17 cellular contexts compared by ENCODE assay signal in the genomic region with DNA sequence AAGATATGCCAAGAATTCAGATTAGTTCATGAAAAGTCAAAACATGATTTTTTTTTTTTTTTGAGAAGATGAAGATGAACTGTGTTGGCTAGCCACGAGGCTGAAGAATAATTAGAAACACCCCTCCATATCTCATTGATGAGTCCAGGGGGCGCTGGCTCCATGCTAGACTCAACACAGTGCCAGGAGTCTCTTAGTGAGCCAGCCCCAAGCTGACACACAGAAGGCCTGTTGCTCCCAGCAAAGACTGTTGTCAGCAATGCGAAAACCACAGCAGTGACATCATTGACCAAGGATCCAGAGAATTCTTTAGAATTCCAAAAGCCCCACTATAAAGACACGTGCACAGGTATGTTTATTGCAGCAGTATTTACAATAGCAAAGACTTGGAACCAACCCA.
DNase-seq lines count a peak whose midpoint lies in the region; ATAC-seq, FAIRE-seq and TF ChIP-seq lines count a peak whose summit lies in the region.
"Had no signal": no experiment of that assay in that cellular context is flagged by ENCODE, and none has a peak within 500 bp of the region (broad histone marks: within the 10 kb centered on the region; RNA-seq: fewer than 3 reads in every experiment).

No MANE protein-coding gene starts in this region.

- FAIRE-seq in keratinocyte (lab: Jason Lieb, UNC), result no peak

- H3K27ac ChIP-seq in keratinocyte (ENCODE audit: control insufficient read depth, insufficient read depth, low read length), result no peak overlapping the region
- H3K27ac ChIP-seq: dorsolateral prefrontal cortex, gastrocnemius medialis, sigmoid colon had no signal

- H3K4me1 Mint-ChIP-seq in T-helper 17 cell, result no peaks in the 10 kb centered on the region
- H3K4me1 Mint-ChIP-seq: activated B cell treated with CpG ODN at 0.5 μM for 24 hours had no signal

- ATAC-seq in T-helper 17 cell, result no peak
- ATAC-seq: gastrocnemius medialis; natural killer cell treated with Interleukin-12 subunit alpha and Interleukin-12 subunit beta and Interleukin-15 and Interleukin-18, amount 100 ng/mL, for 72 hours had no signal

- peaks cover 7% of the 10 kb centered on the region for H3K27me3 ChIP-seq in keratinocyte (ENCODE audit: control insufficient read depth, extremely low read depth, insufficient read depth, low read length)
- H3K27me3 ChIP-seq in H7 (ENCODE audit: control insufficient read depth, insufficient read depth, low read length), result no peaks in the 10 kb centered on the region
- H3K27me3 ChIP-seq: gastrocnemius medialis had no signal

- H3K9me1 ChIP-seq in keratinocyte (ENCODE audit: control insufficient read depth, extremely low read depth, insufficient read depth, low read length), result no peaks in the 10 kb centered on the region

- no peaks in the 10 kb centered on the region for H3K79me2 ChIP-seq in keratinocyte (ENCODE audit: control insufficient read depth, insufficient read depth, low read length)

- H3K9ac ChIP-seq in keratinocyte (ENCODE audit: control insufficient read depth, extremely low read depth, insufficient read depth, low read length), result no peak overlapping the region

- peak in 2 of 3 experiments; percentile 9 to 34 for TF ChIP-seq CTCF in keratinocyte (optimal IDR thresholded peaks at IDR 0.05 in 1 of 3, IDR thresholded peaks at IDR 0.05 in 1 of 3, conservative IDR thresholded peaks at IDR 0.05 in 1 of 3; ENCODE audit: extremely low read depth in 1 of 3, insufficient read depth in 2 of 3, low read length in 3 of 3)

- H4K20me1 ChIP-seq in keratinocyte (ENCODE audit: control insufficient read depth, extremely low read depth, insufficient read depth, low read length), result no peaks in the 10 kb centered on the region

- H2AFZ ChIP-seq in keratinocyte (ENCODE audit: control insufficient read depth, low read length), result no peak overlapping the region

- DNase-seq in EH (ENCODE audit: low read depth), result peak; percentile 57
- peak; percentile 9 for DNase-seq in HT-29 (ENCODE audit: low spot score)
- DNase-seq in SK-MEL-5 (ENCODE audit: low read depth, low spot score), result peak; percentile 58
- no peak for DNase-seq in keratinocyte (ENCODE audit: low read depth, low spot score)
- no peak for DNase-seq in H7
- DNase-seq in HPDE6-E6E7 (ENCODE audit: extremely low spot score), result no peak
- DNase-seq in SHP77 (lab: John Stamatoyannopoulos, UW), result no peak
- no peak for DNase-seq in T-helper 17 cell
- DNase-seq: activated B cell treated with CpG ODN at 0.5 μM for 24 hours; CD4-positive, alpha-beta T cell; dorsolateral prefrontal cortex; gastrocnemius medialis; Kasumi-1; SHP77 treated with DMSO at 0.1 percent for 48 hours; sigmoid colon had no signal

- H3K36me3 ChIP-seq in keratinocyte (ENCODE audit: control insufficient read depth in 2 of 2, extremely low read depth in 1 of 2, insufficient read depth in 2 of 2, low read length in 2 of 2), result no peaks in the 10 kb centered on the region
- no peaks in the 10 kb centered on the region for H3K36me3 ChIP-seq in H7 (replicated peaks; ENCODE audit: control insufficient read depth, insufficient read depth, low read length)
- H3K36me3 ChIP-seq: gastrocnemius medialis, HAP-1, sigmoid colon had no signal

- H3K4me3 Mint-ChIP-seq in T-helper 17 cell, result no peak overlapping the region
- H3K4me3 Mint-ChIP-seq: activated B cell treated with CpG ODN at 0.5 μM for 24 hours; CD4-positive, alpha-beta T cell; natural killer cell treated with Interleukin-12 subunit alpha and Interleukin-12 subunit beta and Interleukin-15 and Interleukin-18, amount 100 ng/mL, for 72 hours had no signal

- peaks cover 3% of the 10 kb centered on the region for H3K36me3 Mint-ChIP-seq in T-helper 17 cell (ENCODE audit: low read depth)
- H3K36me3 Mint-ChIP-seq: natural killer cell treated with Interleukin-12 subunit alpha and Interleukin-12 subunit beta and Interleukin-15 and Interleukin-18, amount 100 ng/mL, for 72 hours had no signal

- in situ Hi-C loops in SK-MEL-5 (cut with HindIII; ENCODE audit: low pct_unique_long_range_greater_than_20kb, low sequenced_read_pairs), result no loop called here

- peaks cover 60% of the 10 kb centered on the region for H3K27me3 Mint-ChIP-seq in T-helper 17 cell

- H3K9me3 ChIP-seq in keratinocyte (ENCODE audit: control insufficient read depth, low read depth, low read length), result no peaks in the 10 kb centered on the region
- H3K9me3 ChIP-seq in T-helper 17 cell (ENCODE audit: control insufficient read depth, low read length, poor library complexity, severe bottlenecking), result no peaks in the 10 kb centered on the region
- H3K9me3 ChIP-seq: gastrocnemius medialis, HAP-1, sigmoid colon had no signal

- no peak overlapping the region for H3K4me3 ChIP-seq in keratinocyte (ENCODE audit: control insufficient read depth in 2 of 3, extremely low read depth in 1 of 3, insufficient read depth in 2 of 3, low read depth in 1 of 3, low read length in 3 of 3)
- no peak overlapping the region for H3K4me3 ChIP-seq in H7 (ENCODE audit: insufficient read depth, low read depth, low read length)
- H3K4me3 ChIP-seq: dorsolateral prefrontal cortex, gastrocnemius medialis, HAP-1, sigmoid colon had no signal

- dilution Hi-C loops in keratinocyte (cut with MboI; ENCODE audit: extremely low pct_ligation_motif_present, low sequenced_read_pairs), result no loop called here

- H3K27ac Mint-ChIP-seq in T-helper 17 cell, result no peak overlapping the region
- H3K27ac Mint-ChIP-seq: activated B cell treated with CpG ODN at 0.5 μM for 24 hours; CD4-positive, alpha-beta T cell; natural killer cell treated with Interleukin-12 subunit alpha and Interleukin-12 subunit beta and Interleukin-15 and Interleukin-18, amount 100 ng/mL, for 72 hours had no signal

- H3K4me1 ChIP-seq in keratinocyte (ENCODE audit: control insufficient read depth, extremely low read depth, insufficient read depth, low read length), result no peaks in the 10 kb centered on the region
- H3K4me1 ChIP-seq: HAP-1, sigmoid colon had no signal

- H3K4me2 ChIP-seq in keratinocyte (ENCODE audit: control insufficient read depth, extremely low read depth, insufficient read depth, low read depth, low read length), result no peak overlapping the region

Comparison
In these comparisons a context has a peak if more than half of its experiments do, and no peak if none do; other contexts are left out.
1. DNase-seq: peak in EH (single experiment), HT-29 (single experiment) and SK-MEL-5 (single experiment); none in keratinocyte (single experiment), H7 (single experiment), HPDE6-E6E7 (single experiment), SHP77 (0 of 2) and T-helper 17 cell (0 of 3).